Comparison of ENCODE assay signal across 32 cellular contexts in genomic region chr20:33282196-33282934, GRCh38. TPM values are rescaled to one million over a fixed set of nuclear protein-coding genes. Genes with fewer than 3 reads are reported as not detected.
"Had no signal": no experiment of that assay in that cellular context is flagged by ENCODE, and none has a peak within 500 bp of the region (broad histone marks: within the 10 kb centered on the region; RNA-seq: fewer than 3 reads in every experiment).

No MANE protein-coding gene starts in this region.

- H3K4me1 Mint-ChIP-seq: activated CD4-positive, alpha-beta memory T cell treated with anti-CD3 and anti-CD28 coated beads, Interleukin-2, amount 10 ng/mL, durations not matched to agents 7 days and 5 days; activated CD4-positive, alpha-beta T cell treated with anti-CD3 and anti-CD28 coated beads, Interleukin-2, amount 10 ng/mL, durations not matched to agents 7 days and 5 days had no signal

- DNase-seq: activated CD4-positive, alpha-beta memory T cell treated with anti-CD3 and anti-CD28 coated beads, Interleukin-2, amount 10 ng/mL, durations not matched to agents 7 days and 5 days; activated CD4-positive, alpha-beta T cell treated with anti-CD3 and anti-CD28 coated beads for 1 hour; activated CD4-positive, alpha-beta T cell treated with anti-CD3 and anti-CD28 coated beads for 4 hours; activated CD4-positive, alpha-beta T cell treated with anti-CD3 and anti-CD28 coated beads, Interleukin-2, amount 10 ng/mL, durations not matched to agents 7 days and 5 days; activated CD4-positive, alpha-beta T cell treated with anti-CD3 and anti-CD28 coated beads, Interleukin-2, amount 50 U/mL, for 4 hours; activated CD8-positive, alpha-beta memory T cell treated with anti-CD3 and anti-CD28 coated beads, Interleukin-2, amount 50 U/mL, for 48 hours; activated gamma-delta T cell; activated naive CD4-positive, alpha-beta T cell treated with anti-CD3 and anti-CD28 coated beads, Interleukin-2, amount 50 U/mL, for 16 hours; activated naive CD4-positive, alpha-beta T cell treated with Interleukin-2 at 50 U/mL for 16 hours; activated T-cell treated with anti-CD3 and anti-CD28 coated beads for 4 hours; activated T-cell treated with anti-CD3 and anti-CD28 coated beads, Interleukin-2, amount 50 U/mL, for 24 hours; activated T-cell treated with anti-CD3 and anti-CD28 coated beads, Interleukin-2, amount 50 U/mL, for 72 hours; amniotic stem cell; brain microvascular endothelial cell; cerebellar nuclear complex; cortex of kidney; dermis blood vessel endothelial cell; effector CD4-positive, alpha-beta T cell; effector memory CD8-positive, alpha-beta T cell; erythroblast; foreskin keratinocyte; gastrocnemius medialis; glutamatergic neuron; heart left ventricle; T-helper 1 cell; T-helper 17 cell had no signal

- ATAC-seq: activated T-cell treated with anti-CD3 and anti-CD28 coated beads, Interleukin-2, amount 50 U/mL, for 72 hours; effector memory CD8-positive, alpha-beta T cell; foreskin keratinocyte; gastrocnemius medialis; heart left ventricle; T-helper 17 cell; WTC11 had no signal

- H3K36me3 ChIP-seq: brain microvascular endothelial cell, esophagus muscularis mucosa, gastrocnemius medialis, heart left ventricle had no signal

- H3K9me3 ChIP-seq: esophagus muscularis mucosa, gastrocnemius medialis, heart left ventricle had no signal

- H3K27ac Mint-ChIP-seq: activated CD4-positive, alpha-beta memory T cell treated with anti-CD3 and anti-CD28 coated beads, Interleukin-2, amount 10 ng/mL, durations not matched to agents 7 days and 5 days; activated CD4-positive, alpha-beta T cell treated with anti-CD3 and anti-CD28 coated beads, Interleukin-2, amount 10 ng/mL, durations not matched to agents 7 days and 5 days; activated naive CD8-positive, alpha-beta T cell; activated T-cell treated with anti-CD3 and anti-CD28 coated beads, Interleukin-2, amount 50 U/mL, for 24 hours; activated T-cell treated with anti-CD3 and anti-CD28 coated beads, Interleukin-2, amount 50 U/mL, for 72 hours; effector memory CD8-positive, alpha-beta T cell; T-helper 17 cell; WTC11 had no signal

- H3K4me3 Mint-ChIP-seq: activated CD4-positive, alpha-beta memory T cell treated with anti-CD3 and anti-CD28 coated beads, Interleukin-2, amount 10 ng/mL, durations not matched to agents 7 days and 5 days; activated CD4-positive, alpha-beta T cell treated with anti-CD3 and anti-CD28 coated beads, Interleukin-2, amount 10 ng/mL, durations not matched to agents 7 days and 5 days; activated naive CD8-positive, alpha-beta T cell; activated T-cell treated with anti-CD3 and anti-CD28 coated beads, Interleukin-2, amount 50 U/mL, for 24 hours; activated T-cell treated with anti-CD3 and anti-CD28 coated beads, Interleukin-2, amount 50 U/mL, for 72 hours; effector memory CD8-positive, alpha-beta T cell; WTC11 had no signal

- FAIRE-seq: astrocyte had no signal

- H3K27ac ChIP-seq: brain microvascular endothelial cell, esophagus muscularis mucosa, foreskin keratinocyte, gastrocnemius medialis, heart left ventricle, VCaP had no signal

- H3K9me3 Mint-ChIP-seq: activated CD4-positive, alpha-beta memory T cell treated with anti-CD3 and anti-CD28 coated beads, Interleukin-2, amount 10 ng/mL, durations not matched to agents 7 days and 5 days; activated CD4-positive, alpha-beta T cell treated with anti-CD3 and anti-CD28 coated beads, Interleukin-2, amount 10 ng/mL, durations not matched to agents 7 days and 5 days; activated T-cell treated with anti-CD3 and anti-CD28 coated beads, Interleukin-2, amount 50 U/mL, for 24 hours; activated T-cell treated with anti-CD3 and anti-CD28 coated beads, Interleukin-2, amount 50 U/mL, for 72 hours; effector memory CD8-positive, alpha-beta T cell; WTC11 had no signal

- H3K4me1 ChIP-seq: esophagus muscularis mucosa, foreskin keratinocyte, gastrocnemius medialis, heart left ventricle had no signal

- H3K36me3 Mint-ChIP-seq: activated naive CD8-positive, alpha-beta T cell; WTC11 had no signal

- H3K4me3 ChIP-seq: esophagus muscularis mucosa, gastrocnemius medialis, heart left ventricle had no signal

RNA-seq across cellular contexts. Expression of gene BPIFB1, which starts 0.6 kb away (rescaled TPM):
- total RNA-seq: activated CD4-positive, alpha-beta memory T cell treated with anti-CD3 and anti-CD28 coated beads, Interleukin-2, amount 10 ng/mL, durations not matched to agents 7 days and 5 days; activated CD4-positive, alpha-beta T cell treated with anti-CD3 and anti-CD28 coated beads, Interleukin-2, amount 10 ng/mL, durations not matched to agents 7 days and 5 days; activated T-cell treated with anti-CD3 and anti-CD28 coated beads, Interleukin-2, amount 50 U/mL, for 72 hours; astrocyte; dermis blood vessel endothelial cell; esophagus muscularis mucosa; foreskin keratinocyte; gastrocnemius medialis; heart left ventricle; T-helper 17 cell; WTC11 had no signal
- polyA plus RNA-seq: foreskin keratinocyte had no signal

RNA-seq across cellular contexts. Expression of gene BPIFA1, which starts 46.6 kb away (rescaled TPM):
- total RNA-seq: activated CD4-positive, alpha-beta memory T cell treated with anti-CD3 and anti-CD28 coated beads, Interleukin-2, amount 10 ng/mL, durations not matched to agents 7 days and 5 days; activated CD4-positive, alpha-beta T cell treated with anti-CD3 and anti-CD28 coated beads, Interleukin-2, amount 10 ng/mL, durations not matched to agents 7 days and 5 days; activated T-cell treated with anti-CD3 and anti-CD28 coated beads, Interleukin-2, amount 50 U/mL, for 72 hours; astrocyte; dermis blood vessel endothelial cell; esophagus muscularis mucosa; foreskin keratinocyte; gastrocnemius medialis; heart left ventricle; T-helper 17 cell; WTC11 had no signal
- polyA plus RNA-seq: adipose tissue, foreskin keratinocyte, heart left ventricle had no signal
